Comparison of ENCODE assay signal across 8 cellular contexts in the genomic region with DNA sequence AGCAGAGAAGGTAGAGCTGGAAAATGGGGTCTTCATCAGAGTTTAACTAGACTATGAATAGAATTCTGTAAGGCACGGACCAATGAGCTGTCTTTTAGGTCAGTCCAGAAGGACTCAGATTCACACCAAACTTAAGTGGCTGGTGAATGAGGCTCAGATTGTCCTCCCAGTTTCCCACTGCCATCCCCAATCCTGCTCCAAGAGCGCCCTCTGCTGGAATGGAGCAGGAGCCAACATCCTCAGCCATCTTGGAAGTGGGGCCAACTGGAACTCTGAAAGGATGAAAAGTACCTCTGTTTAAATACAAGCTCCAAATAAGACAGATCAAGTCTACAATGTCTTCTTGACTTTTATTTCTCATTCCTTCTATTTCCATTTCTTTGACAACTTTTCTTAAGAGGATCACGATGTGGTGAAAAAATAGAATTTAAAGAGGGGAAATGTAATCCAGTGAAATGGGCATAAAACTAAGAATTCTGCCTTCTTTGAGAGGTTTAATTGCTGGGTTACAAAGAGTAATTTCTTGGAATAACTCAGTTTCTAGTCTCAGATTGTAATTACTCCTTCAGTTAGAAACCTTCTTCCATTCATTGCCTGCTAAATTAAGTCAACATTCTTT.
DNase-seq lines count a peak whose midpoint lies in the region; FAIRE-seq and TF ChIP-seq lines count a peak whose summit lies in the region.

No MANE protein-coding gene starts in this region.

- no peak overlapping the region for H2BK12ac ChIP-seq in H1 (ENCODE audit: low read depth, low read length)

- FAIRE-seq in H1 (lab: Jason Lieb, UNC) (peak; percentile 90), GM12891 (lab: Jason Lieb, UNC) (no peak)

- no peak overlapping the region for H2AFZ ChIP-seq in H1 (ENCODE audit: low read length)

- no peak overlapping the region for H3K18ac ChIP-seq in H1 (ENCODE audit: extremely low read depth, low read length)

- H3K79me2 ChIP-seq in H1 (ENCODE audit: control insufficient read depth in 1 of 2, insufficient read depth in 2 of 2, low read length in 2 of 2), result no peaks in the 10 kb centered on the region

- no peak overlapping the region for H3K4me2 ChIP-seq in H1 (ENCODE audit: insufficient read depth in 1 of 2, low read depth in 2 of 2, low read length in 2 of 2)

- no peak overlapping the region for H3K56ac ChIP-seq in H1 (replicated peaks; ENCODE audit: insufficient read length, low read depth, low read length)

- no peaks in the 10 kb centered on the region for H3K23me2 ChIP-seq in H1 (ENCODE audit: low read depth, low read length)

- no peak overlapping the region for H2BK120ac ChIP-seq in H1 (replicated peaks; ENCODE audit: low read depth, low read length)

- TF ChIP-seq CTCF in HL-60 (IDR thresholded peaks at IDR 0.05; ENCODE audit: insufficient read depth, low read length), result peak; percentile 93
- peak; percentile 83 to 98 (median 93) for TF ChIP-seq CTCF in H1 (IDR thresholded peaks at IDR 0.05; ENCODE audit: control extremely low read depth in 1 of 3, insufficient read depth in 1 of 3, low read depth in 1 of 3, low read length in 3 of 3)

- POLR2A ChIA-PET in H1 (lab: Charles Lee; ENCODE audit: partially characterized antibody), result interaction anchor here (1.5 to 3.6 kb wide), 3 partner anchors 10 to 1215 kb away, joined by 3 to 15 read pairs (median 5); a partner anchor contains a TSS

- no peaks in the 10 kb centered on the region for H4K20me1 ChIP-seq in H1 (replicated peaks in 1 of 2; ENCODE audit: control insufficient read depth in 1 of 2, insufficient read depth in 2 of 2, low read length in 2 of 2)

- no peak overlapping the region for H2BK5ac ChIP-seq in H1 (ENCODE audit: low read depth, low read length)

- DNase-seq in G401 (ENCODE audit: low spot score), result peak; percentile 94
- peak; percentile 69 to 81 for DNase-seq in HL-60 (ENCODE audit: low read depth in 1 of 2, low spot score in 1 of 2)
- DNase-seq in NCI-H82 treated with DMSO at 0.1 percent for 48 hours (lab: John Stamatoyannopoulos, UW; ENCODE audit: unreplicated experiment), result peak; percentile 49
- peak; percentile 50 to 55 for DNase-seq in activated CD8-positive, alpha-beta memory T cell treated with anti-CD3 and anti-CD28 coated beads for 1 hour (ENCODE audit: extremely low read depth in 1 of 2, low read depth in 1 of 2)
- DNase-seq in H1 (ENCODE audit: low read depth in 1 of 2, low spot score in 2 of 2), result peak; percentile 56 to 88
- peak; percentile 88 for DNase-seq in middle frontal gyrus (ENCODE audit: extremely low spot score, low spot score)
- DNase-seq in stimulated activated CD8-positive, alpha-beta memory T cell treated with anti-CD3 and anti-CD28 coated beads, Interleukin-4, amount 100 ng/mL, for 24 hours (ENCODE audit: low read depth), result peak; percentile 57
- DNase-seq in GM12891 (ENCODE audit: insufficient read length, low spot score), result no peak

- H3K79me1 ChIP-seq in H1 (ENCODE audit: low read depth, low read length), result no peaks in the 10 kb centered on the region

- H3K9me3 ChIP-seq in H1 (ENCODE audit: insufficient read depth in 2 of 2, low read depth in 1 of 2, low read length in 1 of 2), result no peaks in the 10 kb centered on the region

- H3K4ac ChIP-seq in H1 (replicated peaks; ENCODE audit: insufficient read length, low read depth, low read length), result no peak overlapping the region

- WGBS in H1 (ENCODE audit: extremely low coverage in 1 of 2, insufficient coverage in 1 of 2, insufficient read length in 1 of 2, insufficient replicate concordance in 2 of 2, low coverage in 1 of 2, low lambda C conversion rate in 2 of 2, missing lambda C conversion rate in 1 of 2), 2 experiments, result 19% methylated on average over 3 of the region's 3 CpGs; no CpG with 5 or more reads in 1 of the 2 experiments

- H3K23ac ChIP-seq in H1 (ENCODE audit: insufficient read length), result no peak overlapping the region

- in situ Hi-C loops in G401 (cut with HindIII; ENCODE audit: low sequenced_read_pairs), result loop anchor here (5.0 kb wide), 1 partner anchor 1207 kb away; a partner anchor contains a TSS

- no peaks in the 10 kb centered on the region for H3K4me1 ChIP-seq in H1 (replicated peaks in 1 of 4; ENCODE audit: control insufficient read depth in 3 of 4, insufficient read depth in 4 of 4, low read length in 3 of 4)

- H4K91ac ChIP-seq in H1 (replicated peaks; ENCODE audit: insufficient read length, low read length), result no peak overlapping the region

- H3K27me3 ChIP-seq in HL-60 (ENCODE audit: insufficient read depth, poor library complexity, severe bottlenecking) (no peaks in the 10 kb centered on the region), H1 (replicated peaks in 1 of 4; ENCODE audit: control insufficient read depth in 3 of 4, extremely low read depth in 1 of 4, insufficient read depth in 3 of 4, low read length in 3 of 4) (no peaks in the 10 kb centered on the region)

- peak; percentile 100 for TF ChIP-seq RAD21 in H1 (IDR thresholded peaks at IDR 0.05 in 1 of 2, conservative IDR thresholded peaks at IDR 0.05 in 1 of 2; ENCODE audit: low read depth in 2 of 2, low read length in 2 of 2)

- no peak overlapping the region for H2BK20ac ChIP-seq in H1 (ENCODE audit: low read length)

- H4K8ac ChIP-seq in H1 (ENCODE audit: extremely low read depth, insufficient read depth, low read length), result no peak overlapping the region

- H2BK15ac ChIP-seq in H1 (ENCODE audit: low read length), result no peak overlapping the region

- CTCF ChIA-PET in H1 (lab: Charles Lee; ENCODE audit: partially characterized antibody), result interaction anchor here (0.6 to 6.9 kb wide), 77 partner anchors 10 to 1251 kb away, joined by 3 to 107 read pairs (median 4); no protein-coding TSS in a partner anchor

- no peak overlapping the region for H3K9ac ChIP-seq in H1 (replicated peaks in 1 of 4; ENCODE audit: extremely low read depth in 1 of 4, low read depth in 3 of 4, low read length in 3 of 4)

- TF ChIP-seq POLR2A in H1 (IDR thresholded peaks at IDR 0.05; ENCODE audit: control extremely low read depth in 1 of 2, low read depth in 2 of 2, low read length in 2 of 2) (no peak), GM12891 (IDR thresholded peaks at IDR 0.05; ENCODE audit: low read depth, low read length) (no peak)

- no peak overlapping the region for H3K27ac ChIP-seq in HL-60 (replicated peaks)
- H3K27ac ChIP-seq in H1 (ENCODE audit: low read depth, low read length), result no peak overlapping the region

- no peak overlapping the region for H4K5ac ChIP-seq in H1 (ENCODE audit: insufficient read length, low read depth, low read length)

- H3K4me3 ChIP-seq in HL-60 (replicated peaks; ENCODE audit: insufficient read depth, low read length) (no peak overlapping the region), H1 (ENCODE audit: extremely low read depth in 1 of 4, insufficient read depth in 2 of 4, low read depth in 3 of 4, low read length in 4 of 4) (no peak overlapping the region)

- H2AK5ac ChIP-seq in H1 (ENCODE audit: low read depth, low read length), result no peak overlapping the region

- no peak for TF ChIP-seq EP300 in H1 (IDR thresholded peaks at IDR 0.05; ENCODE audit: borderline replicate concordance in 1 of 2, low read depth in 2 of 2, low read length in 2 of 2)

- no peaks in the 10 kb centered on the region for H3K36me3 ChIP-seq in H1 (ENCODE audit: control insufficient read depth in 2 of 4, insufficient read depth in 4 of 4, low read length in 3 of 4)

- H3K14ac ChIP-seq in H1 (ENCODE audit: insufficient read length), result no peak overlapping the region

TF ChIP-seq in H1, 55 proteins besides CTCF, POLR2A, EP300 and RAD21:
- TF ChIP-seq NANOG (IDR thresholded peaks at IDR 0.05; ENCODE audit: insufficient read depth, low read depth, low read length, poor library complexity, severe bottlenecking) (peak; percentile 31), HDAC2 (IDR thresholded peaks at IDR 0.05; ENCODE audit: borderline replicate concordance in 1 of 2, low read depth in 2 of 2, low read length in 2 of 2) (no peak), YY1 (IDR thresholded peaks at IDR 0.05; ENCODE audit: low read depth, low read length) (peak; percentile 97)

TF ChIP-seq in GM12891, 5 proteins besides CTCF, POLR2A, EP300 and RAD21:
- TF ChIP-seq TAF1 (IDR thresholded peaks at IDR 0.05; ENCODE audit: low read depth, low read length), result no peak
- no peak for TF ChIP-seq POU2F2 (IDR thresholded peaks at IDR 0.05; ENCODE audit: low read depth, low read length)
- TF ChIP-seq PAX5 (IDR thresholded peaks at IDR 0.05; ENCODE audit: insufficient read depth, low read length, severe bottlenecking), result no peak
- no peak for TF ChIP-seq SPI1 (IDR thresholded peaks at IDR 0.05; ENCODE audit: low read depth, low read length)
- TF ChIP-seq POLR2AphosphoS5 (IDR thresholded peaks at IDR 0.05; ENCODE audit: low read depth, low read length), result no peak
